ENCODE assay signal across 20 cellular contexts in genomic region chr13:49441846-49442245, GRCh38. TPM values are rescaled to one million over a fixed set of nuclear protein-coding genes. Genes with fewer than 3 reads are reported as not detected.
DNase-seq lines count a peak whose midpoint lies in the region; ATAC-seq and TF ChIP-seq lines count a peak whose summit lies in the region.
"Had no signal": no experiment of that assay in that cellular context is flagged by ENCODE, and none has a peak within 500 bp of the region (broad histone marks: within the 10 kb centered on the region; RNA-seq: fewer than 3 reads in every experiment).

No MANE protein-coding gene starts in this region.

- H3K27me3 Mint-ChIP-seq in activated T-cell treated with anti-CD3 and anti-CD28 coated beads, Interleukin-2, amount 50 U/mL, for 4 hours (ENCODE audit: low read depth): no peaks in the 10 kb centered on the region
- H3K27me3 Mint-ChIP-seq in brain (peaks cover 13% of the 10 kb centered on the region), neural crest cell (ENCODE audit: low read depth) (no peaks in the 10 kb centered on the region)
- H3K27me3 Mint-ChIP-seq: CD4-positive, alpha-beta memory T cell had no signal

- no peaks in the 10 kb centered on the region for H3K9me3 Mint-ChIP-seq in activated T-cell treated with anti-CD3 and anti-CD28 coated beads, Interleukin-2, amount 50 U/mL, for 4 hours
- H3K9me3 Mint-ChIP-seq in brain: no peaks in the 10 kb centered on the region
- H3K9me3 Mint-ChIP-seq in neural crest cell: no peaks in the 10 kb centered on the region
- H3K9me3 Mint-ChIP-seq: CD4-positive, alpha-beta memory T cell had no signal

- ATAC-seq in activated T-cell treated with anti-CD3 and anti-CD28 coated beads, Interleukin-2, amount 50 U/mL, for 4 hours: no peak
- ATAC-seq in HG02870 (IDR thresholded peaks at IDR 0.05; ENCODE audit: unreplicated experiment): no peak
- ATAC-seq: activated CD8-positive, alpha-beta T cell treated with anti-CD3 and anti-CD28 coated beads, Interleukin-2, amount 10 ng/mL, durations not matched to agents 7 days and 5 days; left lung; Right ventricle myocardium inferior; stimulated activated naive CD8-positive, alpha-beta T cell treated with anti-CD3 and anti-CD28 coated beads, Interleukin-15, Interleukin-2, amounts not matched to agents 100 U/mL and 50 U/mL, for 24 hours had no signal

- H3K27ac Mint-ChIP-seq in brain: peak overlapping the region in 2 of 5 experiments; percentile 98 to 100
- no peak overlapping the region for H3K27ac Mint-ChIP-seq in neural crest cell (ENCODE audit: unreplicated experiment)
- H3K27ac Mint-ChIP-seq: activated CD8-positive, alpha-beta T cell treated with anti-CD3 and anti-CD28 coated beads, Interleukin-2, amount 10 ng/mL, durations not matched to agents 7 days and 5 days had no signal

- peaks cover 3% of the 10 kb centered on the region for H3K36me3 Mint-ChIP-seq in activated T-cell treated with anti-CD3 and anti-CD28 coated beads, Interleukin-2, amount 50 U/mL, for 4 hours (ENCODE audit: insufficient read depth)
- peaks cover 21% of the 10 kb centered on the region for H3K36me3 Mint-ChIP-seq in brain
- H3K36me3 Mint-ChIP-seq in neural crest cell (ENCODE audit: low read depth): no peaks in the 10 kb centered on the region

- TF ChIP-seq CTCF in brain (conservative IDR thresholded peaks at IDR 0.05) (no peak), neural crest cell (conservative IDR thresholded peaks at IDR 0.05) (no peak)

- peak overlapping the region; percentile 91 for H3K4me3 Mint-ChIP-seq in activated T-cell treated with anti-CD3 and anti-CD28 coated beads, Interleukin-2, amount 50 U/mL, for 4 hours
- H3K4me3 Mint-ChIP-seq in brain (peak overlapping the region; percentile 92 to 99 (median 97)), neural crest cell (peak overlapping the region; percentile 75)

- H3K4me1 Mint-ChIP-seq in activated T-cell treated with anti-CD3 and anti-CD28 coated beads, Interleukin-2, amount 50 U/mL, for 4 hours (ENCODE audit: low read depth): peaks cover 35% of the 10 kb centered on the region
- H3K4me1 Mint-ChIP-seq in brain (peaks cover 50% of the 10 kb centered on the region), neural crest cell (peaks cover 20% of the 10 kb centered on the region)

- DNase-seq in activated T-cell treated with anti-CD3 and anti-CD28 coated beads, Interleukin-2, amount 50 U/mL, for 4 hours: no peak
- DNase-seq in activated T-cell treated with anti-CD3 and anti-CD28 coated beads for 4 hours (no peak), NCI-H526 (lab: John Stamatoyannopoulos, UW) (peak; percentile 95 to 97), neural crest cell (ENCODE audit: low read depth, low spot score) (no peak), AG08395 (ENCODE audit: low spot score) (no peak)
- DNase-seq in stimulated activated CD4-positive, alpha-beta T cell treated with anti-CD3 and anti-CD28 coated beads, Interleukin-2, amount 100 ng/mL, for 24 hours: no peak
- DNase-seq: activated CD8-positive, alpha-beta T cell treated with anti-CD3 and anti-CD28 coated beads, Interleukin-2, amount 10 ng/mL, durations not matched to agents 7 days and 5 days; activated gamma-delta T cell; CD4-positive, alpha-beta memory T cell; DMS79; left lung; MM.1S; NCI-H2029; NCI-H524 treated with DMSO at 0.1 percent for 48 hours; occipital lobe; stimulated activated naive CD8-positive, alpha-beta T cell treated with anti-CD3 and anti-CD28 coated beads, Interleukin-15, Interleukin-2, amounts not matched to agents 100 U/mL and 50 U/mL, for 24 hours; trophoblast cell had no signal

RNA-seq across cellular contexts. Expression of gene CAB39L, which starts 2.0 kb away (rescaled TPM):
- total RNA-seq in activated T-cell treated with anti-CD3 and anti-CD28 coated beads, Interleukin-2, amount 50 U/mL, for 4 hours: 1 to 10 TPM; 3.0 to 3.3 (median 3.2) TPM
- 6.2 TPM for polyA plus RNA-seq in brain (ENCODE audit: insufficient read depth, low read depth, low replicate concordance)
- 10.1 and 10.7 TPM in 2 replicates for total RNA-seq in neural crest cell

RNA-seq across cellular contexts. Expression of gene SETDB2, which starts 2.2 kb away (rescaled TPM):
- total RNA-seq in activated T-cell treated with anti-CD3 and anti-CD28 coated beads, Interleukin-2, amount 50 U/mL, for 4 hours: 10 to 100 TPM in 1 of 3 donors, 1 to 10 TPM in 2; 7.8 to 10.0 (median 9.6) TPM
- 1.4 TPM for polyA plus RNA-seq in brain (ENCODE audit: insufficient read depth, low read depth, low replicate concordance)
- total RNA-seq in neural crest cell: 7.9 and 8.4 TPM in 2 replicates

RNA-seq across cellular contexts. Expression of gene PHF11, which starts 53.9 kb away (rescaled TPM):
- 10 to 100 TPM; 35.6 to 50.5 (median 36.6) TPM for total RNA-seq in activated T-cell treated with anti-CD3 and anti-CD28 coated beads, Interleukin-2, amount 50 U/mL, for 4 hours
- 9.0 TPM for polyA plus RNA-seq in brain (ENCODE audit: insufficient read depth, low read depth, low replicate concordance)
- 12.0 and 14.9 TPM in 2 replicates for total RNA-seq in neural crest cell

Comparison
In these comparisons a context has a peak if more than half of its experiments do, and no peak if none do; other contexts are left out.
1. DNase-seq: peak in NCI-H526 (2 of 2); none in activated T-cell treated with anti-CD3 and anti-CD28 coated beads, Interleukin-2, amount 50 U/mL, for 4 hours (single experiment), activated T-cell treated with anti-CD3 and anti-CD28 coated beads for 4 hours (single experiment), neural crest cell (single experiment), AG08395 (single experiment) and stimulated activated CD4-positive, alpha-beta T cell treated with anti-CD3 and anti-CD28 coated beads, Interleukin-2, amount 100 ng/mL, for 24 hours (0 of 2).
2. Peak in every context shown above with its lines, with median percentiles within 50 percentile points of each other: H3K4me3 Mint-ChIP-seq.